ENCODE assay signal across 23 cellular contexts in genomic region chr12:44829045-44829444, GRCh38. TPM values are rescaled to one million over a fixed set of nuclear protein-coding genes. Genes with fewer than 3 reads are reported as not detected.
A peak's percentile ranks its signal among the peaks of the same experiment; 100 is the strongest.
DNase-seq lines count a peak whose midpoint lies in the region; ATAC-seq and TF ChIP-seq lines count a peak whose summit lies in the region.
"Had no signal": no experiment of that assay in that cellular context is flagged by ENCODE, and none has a peak within 500 bp of the region (broad histone marks: within the 10 kb centered on the region; RNA-seq: fewer than 3 reads in every experiment).

No MANE protein-coding gene starts in this region.

- H3K36me3 ChIP-seq in CD8-positive, alpha-beta T cell (ENCODE audit: insufficient read depth, low read length): no peaks in the 10 kb centered on the region
- H3K36me3 ChIP-seq in effector memory CD4-positive, alpha-beta T cell (ENCODE audit: control insufficient read depth, insufficient read depth, low read length): no peaks in the 10 kb centered on the region

- no peak overlapping the region for H3K4me3 ChIP-seq in CD8-positive, alpha-beta T cell (ENCODE audit: low read depth, low read length)
- no peak overlapping the region for H3K4me3 ChIP-seq in effector memory CD4-positive, alpha-beta T cell (ENCODE audit: insufficient read depth, low read depth, low read length, poor library complexity, severe bottlenecking)

- intact Hi-C loops in CD8-positive, alpha-beta T cell (cut with DNase I, micrococcal nuclease): no loop called here

- H3K4me3 Mint-ChIP-seq in activated T-cell treated with anti-CD3 and anti-CD28 coated beads, Interleukin-2, amount 50 U/mL, for 72 hours: peak overlapping the region; percentile 59 to 79
- peak overlapping the region; percentile 27 for H3K4me3 Mint-ChIP-seq in CD8-positive, alpha-beta T cell
- H3K4me3 Mint-ChIP-seq in activated CD8-positive, alpha-beta T cell treated with anti-CD3 and anti-CD28 coated beads, Interleukin-2, amount 10 ng/mL, durations not matched to agents 7 days and 5 days: peak overlapping the region; percentile 42
- H3K4me3 Mint-ChIP-seq: B cell, H9, IgD-negative memory B cell had no signal

- DNase-seq in activated T-cell treated with anti-CD3 and anti-CD28 coated beads, Interleukin-2, amount 50 U/mL, for 72 hours: no peak
- DNase-seq in activated T-cell treated with anti-CD3 and anti-CD28 coated beads, Interleukin-2, amount 50 U/mL, for 1 hour: no peak
- DNase-seq in CD8-positive, alpha-beta T cell: no peak
- DNase-seq in activated CD8-positive, alpha-beta T cell treated with anti-CD3 and anti-CD28 coated beads, Interleukin-2, amount 10 ng/mL, durations not matched to agents 7 days and 5 days: no peak
- no peak for DNase-seq in effector memory CD4-positive, alpha-beta T cell
- no peak for DNase-seq in NCI-H2081 treated with DMSO at 0.1 percent for 48 hours (lab: John Stamatoyannopoulos, UW)
- DNase-seq: ACHN; DMS79 treated with DMSO at 0.1 percent for 48 hours; H9; NCI-H1105; NCI-H1694 treated with DMSO at 0.1 percent for 48 hours; NCI-H226; NCI-H526 treated with DMSO at 0.1 percent for 48 hours; NK-92 treated with Interleukin-12 subunit alpha and Interleukin-12 subunit beta, amount 100 ng/mL, for 24 hours; OCI-M1; RPMI8226; SIG-M5 had no signal

- ATAC-seq in activated T-cell treated with anti-CD3 and anti-CD28 coated beads, Interleukin-2, amount 50 U/mL, for 72 hours (replicated peaks in 1 of 2): no peak
- no peak for ATAC-seq in CD8-positive, alpha-beta T cell
- no peak for ATAC-seq in activated CD8-positive, alpha-beta T cell treated with anti-CD3 and anti-CD28 coated beads, Interleukin-2, amount 10 ng/mL, durations not matched to agents 7 days and 5 days
- no peak for ATAC-seq in HG03342 (IDR thresholded peaks at IDR 0.05; ENCODE audit: unreplicated experiment)
- no peak for ATAC-seq in HG02610 (IDR thresholded peaks at IDR 0.05; ENCODE audit: unreplicated experiment)

- no peaks in the 10 kb centered on the region for H3K27me3 ChIP-seq in CD8-positive, alpha-beta T cell (ENCODE audit: insufficient read depth, low read length)
- H3K27me3 ChIP-seq in effector memory CD4-positive, alpha-beta T cell (replicated peaks; ENCODE audit: control insufficient read depth, insufficient read depth, low read length, poor library complexity, severe bottlenecking): no peaks in the 10 kb centered on the region

- POLR2A ChIA-PET in CD8-positive, alpha-beta T cell (lab: Charles Lee): interaction anchor here (1.5 to 4.2 kb wide), 3 partner anchors 12 to 19 kb away, joined by 5 to 44 read pairs (median 9); no protein-coding TSS in a partner anchor
- POLR2A ChIA-PET in activated CD8-positive, alpha-beta T cell treated with anti-CD3 and anti-CD28 coated beads, Interleukin-2, amount 10 ng/mL, durations not matched to agents 7 days and 5 days (lab: Charles Lee): interaction anchor here (1.1 to 2.7 kb wide), 4 partner anchors 11 to 46 kb away, joined by 3 to 18 read pairs (median 6); no protein-coding TSS in a partner anchor

- peaks cover 60% of the 10 kb centered on the region for H3K4me1 Mint-ChIP-seq in activated T-cell treated with anti-CD3 and anti-CD28 coated beads, Interleukin-2, amount 50 U/mL, for 72 hours (ENCODE audit: low read depth)
- H3K4me1 Mint-ChIP-seq in CD8-positive, alpha-beta T cell (ENCODE audit: low read depth): peaks cover 74% of the 10 kb centered on the region
- H3K4me1 Mint-ChIP-seq in activated CD8-positive, alpha-beta T cell treated with anti-CD3 and anti-CD28 coated beads, Interleukin-2, amount 10 ng/mL, durations not matched to agents 7 days and 5 days (ENCODE audit: low read depth): peaks cover 67% of the 10 kb centered on the region
- H3K4me1 Mint-ChIP-seq: B cell had no signal

- H3K9me3 Mint-ChIP-seq in activated T-cell treated with anti-CD3 and anti-CD28 coated beads, Interleukin-2, amount 50 U/mL, for 72 hours: peaks cover 0 to 4% of the 10 kb centered on the region in 2 donors
- H3K9me3 Mint-ChIP-seq in CD8-positive, alpha-beta T cell: peaks cover 2% of the 10 kb centered on the region
- H3K9me3 Mint-ChIP-seq in activated CD8-positive, alpha-beta T cell treated with anti-CD3 and anti-CD28 coated beads, Interleukin-2, amount 10 ng/mL, durations not matched to agents 7 days and 5 days (ENCODE audit: insufficient read depth): peaks cover 4% of the 10 kb centered on the region
- H3K9me3 Mint-ChIP-seq: H9, IgD-negative memory B cell had no signal

- H3K27ac ChIP-seq in CD8-positive, alpha-beta T cell (ENCODE audit: low read depth, low read length): peak overlapping the region; percentile 63
- peak overlapping the region; percentile 46 for H3K27ac ChIP-seq in effector memory CD4-positive, alpha-beta T cell (ENCODE audit: insufficient read depth, low read length, poor library complexity, severe bottlenecking)

- H3K4me1 ChIP-seq in CD8-positive, alpha-beta T cell (ENCODE audit: insufficient read depth, low read length): peaks cover 69% of the 10 kb centered on the region
- peaks cover 11% of the 10 kb centered on the region for H3K4me1 ChIP-seq in effector memory CD4-positive, alpha-beta T cell (ENCODE audit: control insufficient read depth, insufficient read depth, low read length, poor library complexity, severe bottlenecking)

- TF ChIP-seq CTCF in CD8-positive, alpha-beta T cell (IDR thresholded peaks at IDR 0.05): no peak

- CTCF ChIA-PET in CD8-positive, alpha-beta T cell (lab: Charles Lee): interaction anchor here (2.0 to 3.9 kb wide), 3 partner anchors 13 to 46 kb away, joined by 6 to 16 read pairs (median 12); partner anchors contain the start of gene NELL2
- CTCF ChIA-PET in activated CD8-positive, alpha-beta T cell treated with anti-CD3 and anti-CD28 coated beads, Interleukin-2, amount 10 ng/mL, durations not matched to agents 7 days and 5 days (lab: Charles Lee): interaction anchor here (1.5 to 4.7 kb wide), 8 partner anchors 8 to 46 kb away, joined by 3 to 59 read pairs (median 6); partner anchors contain the start of gene NELL2

- peak overlapping the region; percentile 90 for H3K27ac Mint-ChIP-seq in activated T-cell treated with anti-CD3 and anti-CD28 coated beads, Interleukin-2, amount 50 U/mL, for 72 hours
- H3K27ac Mint-ChIP-seq in CD8-positive, alpha-beta T cell: peak overlapping the region; percentile 90
- H3K27ac Mint-ChIP-seq in activated CD8-positive, alpha-beta T cell treated with anti-CD3 and anti-CD28 coated beads, Interleukin-2, amount 10 ng/mL, durations not matched to agents 7 days and 5 days: peak overlapping the region; percentile 44
- H3K27ac Mint-ChIP-seq: B cell, H9, IgD-negative memory B cell had no signal

- no peaks in the 10 kb centered on the region for H3K9me3 ChIP-seq in CD8-positive, alpha-beta T cell (ENCODE audit: low read length)
- no peaks in the 10 kb centered on the region for H3K9me3 ChIP-seq in effector memory CD4-positive, alpha-beta T cell (ENCODE audit: control insufficient read depth, low read length)

- peaks cover 0 to 6% of the 10 kb centered on the region in 2 donors for H3K36me3 Mint-ChIP-seq in activated T-cell treated with anti-CD3 and anti-CD28 coated beads, Interleukin-2, amount 50 U/mL, for 72 hours (ENCODE audit: insufficient read depth in 2 of 2)
- H3K36me3 Mint-ChIP-seq in CD8-positive, alpha-beta T cell: peaks cover 25% of the 10 kb centered on the region
- peaks cover 15% of the 10 kb centered on the region for H3K36me3 Mint-ChIP-seq in activated CD8-positive, alpha-beta T cell treated with anti-CD3 and anti-CD28 coated beads, Interleukin-2, amount 10 ng/mL, durations not matched to agents 7 days and 5 days (ENCODE audit: low read depth)

- no peaks in the 10 kb centered on the region for H3K27me3 Mint-ChIP-seq in activated T-cell treated with anti-CD3 and anti-CD28 coated beads, Interleukin-2, amount 50 U/mL, for 72 hours (ENCODE audit: low read depth)
- H3K27me3 Mint-ChIP-seq in CD8-positive, alpha-beta T cell (ENCODE audit: low read depth): no peaks in the 10 kb centered on the region
- H3K27me3 Mint-ChIP-seq in activated CD8-positive, alpha-beta T cell treated with anti-CD3 and anti-CD28 coated beads, Interleukin-2, amount 10 ng/mL, durations not matched to agents 7 days and 5 days (ENCODE audit: low read depth): no peaks in the 10 kb centered on the region
- H3K27me3 Mint-ChIP-seq: B cell had no signal

RNA-seq across cellular contexts. Expression of gene NELL2, which starts 47.1 kb away (rescaled TPM):
- 10 to 100 TPM; 36.3 to 66.0 TPM for total RNA-seq in activated T-cell treated with anti-CD3 and anti-CD28 coated beads, Interleukin-2, amount 50 U/mL, for 72 hours
- 100 to 1,000 TPM; 384 to 390 TPM for total RNA-seq in CD8-positive, alpha-beta T cell
- 10 to 100 TPM; 43.8 to 47.4 TPM for total RNA-seq in activated CD8-positive, alpha-beta T cell treated with anti-CD3 and anti-CD28 coated beads, Interleukin-2, amount 10 ng/mL, durations not matched to agents 7 days and 5 days
- total RNA-seq: B cell, G401, LHCN-M2 had no signal

Comparison
In these comparisons a context has a peak if more than half of its experiments do, and no peak if none do; other contexts are left out.
1. RNA of gene NELL2, which starts 47.1 kb away (total RNA-seq): 384 to 390 TPM in CD8-positive, alpha-beta T cell; 36.3 to 66.0 TPM in activated T-cell treated with anti-CD3 and anti-CD28 coated beads, Interleukin-2, amount 50 U/mL, for 72 hours and 43.8 to 47.4 TPM in activated CD8-positive, alpha-beta T cell treated with anti-CD3 and anti-CD28 coated beads, Interleukin-2, amount 10 ng/mL, durations not matched to agents 7 days and 5 days; every median in the first group is over 4 times any median in the second.
2. Peak in every context shown above with its lines, with median percentiles within 50 percentile points of each other: H3K27ac Mint-ChIP-seq and H3K4me3 Mint-ChIP-seq.